Comparison of ENCODE assay signal across 7 cellular contexts in genomic region chr6:162627362-162627761, GRCh38.
"Had no signal": no experiment of that assay in that cellular context is flagged by ENCODE, and none has a peak within 500 bp of the region (broad histone marks: within the 10 kb centered on the region; RNA-seq: fewer than 3 reads in every experiment).

No MANE protein-coding gene starts in this region.

- DNase-seq: H7, HFFc6, IMR-90, KG1 had no signal

- ATAC-seq: GM23338, HCT116, K562 had no signal
